In genomic region chr15:73951044-73951561, GRCh38 we compare ENCODE assay signal across 8 cellular contexts. TPM values are rescaled to one million over a fixed set of nuclear protein-coding genes. Genes with fewer than 3 reads are reported as not detected.
DNase-seq lines count a peak whose midpoint lies in the region; ATAC-seq and TF ChIP-seq lines count a peak whose summit lies in the region.

No MANE protein-coding gene starts in this region.

- ATAC-seq in omental fat pad (ENCODE audit: low FRiP score) (peak; percentile 91), GM18861 (IDR thresholded peaks at IDR 0.05; ENCODE audit: unreplicated experiment) (no peak)

- no peak overlapping the region for H3K4me3 Mint-ChIP-seq in activated naive CD8-positive, alpha-beta T cell

- H3K4me1 Mint-ChIP-seq in activated naive CD8-positive, alpha-beta T cell (ENCODE audit: low read depth), result peaks cover 3% of the 10 kb centered on the region

- H3K36me3 Mint-ChIP-seq in activated naive CD8-positive, alpha-beta T cell, result no peaks in the 10 kb centered on the region

- H3K27ac Mint-ChIP-seq in activated naive CD8-positive, alpha-beta T cell, result peak overlapping the region; percentile 80

- no peaks in the 10 kb centered on the region for H3K27me3 Mint-ChIP-seq in activated naive CD8-positive, alpha-beta T cell

- DNase-seq in LoVo (ENCODE audit: low spot score) (peak; percentile 28), SKM-1 treated with dmso at 0.1 percent for 144 hours (lab: John Stamatoyannopoulos, UW; ENCODE audit: unreplicated experiment) (peak; percentile 76), globus pallidus (ENCODE audit: low spot score) (peak; percentile 83), omental fat pad (ENCODE audit: low spot score) (peak; percentile 53), superior temporal gyrus (ENCODE audit: extremely low spot score) (peak; percentile 85)

- TF ChIP-seq CTCF in GM12872 (IDR thresholded peaks at IDR 0.05; ENCODE audit: insufficient read depth, low read depth, low read length) (peak; percentile 73), omental fat pad (IDR thresholded peaks at IDR 0.05) (peak in 1 of 3 donors; percentile 38)

- H3K9me3 Mint-ChIP-seq in activated naive CD8-positive, alpha-beta T cell (ENCODE audit: low read depth), result no peaks in the 10 kb centered on the region

RNA-seq across cellular contexts. Expression of gene LOXL1, which starts 24.8 kb away (rescaled TPM):
- total RNA-seq in omental fat pad, result 10 to 100 TPM in 1 of 4 donors, 1 to 10 TPM in 3; 6.2 to 12.9 (median 8.6) TPM

RNA-seq across cellular contexts. Expression of gene STOML1, which starts 41.0 kb away (rescaled TPM):
- 10 to 100 TPM in 3 of 4 donors, 1 to 10 TPM in 1; 9.8 to 24.0 (median 15.9) TPM for total RNA-seq in omental fat pad

RNA-seq across cellular contexts. Expression of gene PML, which starts 43.4 kb away (rescaled TPM):
- total RNA-seq in omental fat pad, result 100 to 1,000 TPM in 2 of 4 donors, 10 to 100 TPM in 2; 39.3 to 172 (median 86.5) TPM

Comparison
In these comparisons a context has a peak if more than half of its experiments do, and no peak if none do; other contexts are left out.
1. DNase-seq: peak in every context shown above with its lines; median percentile 85 in superior temporal gyrus; 83 in globus pallidus; 76 in SKM-1 treated with dmso at 0.1 percent for 144 hours; 53 in omental fat pad; 28 in LoVo.